9 cellular contexts compared by ENCODE assay signal in genomic region chr4:138242830-138243149, GRCh38.
DNase-seq lines count a peak whose midpoint lies in the region; TF ChIP-seq lines count a peak whose summit lies in the region.
"Had no signal": no experiment of that assay in that cellular context is flagged by ENCODE, and none has a peak within 500 bp of the region (broad histone marks: within the 10 kb centered on the region; RNA-seq: fewer than 3 reads in every experiment).

No MANE protein-coding gene starts in this region.

- H3K4me3 ChIP-seq in skeletal muscle cell (ENCODE audit: low read depth, low read length) = peak overlapping the region; percentile 25

- no peak for TF ChIP-seq POLR2A in erythroblast (IDR thresholded peaks at IDR 0.05; ENCODE audit: low read length)

- CTCF ChIA-PET in GM10248 (lab: Yijun Ruan, JAX) = interaction anchor here (1.2 to 2.4 kb wide), 7 partner anchors 8 to 437 kb away, joined by 3 to 8 read pairs (median 3); no protein-coding TSS in a partner anchor

- POLR2A ChIA-PET in GM10248 (lab: Yijun Ruan, JAX) = interaction anchor here (0.8 kb wide), 1 partner anchor 16 kb away, joined by 5 read pairs; no protein-coding TSS in a partner anchor

- DNase-seq in DMS79 treated with DMSO at 0.1 percent for 48 hours (lab: John Stamatoyannopoulos, UW) (peak; percentile 19), DMS79 (lab: John Stamatoyannopoulos, UW) (no peak), SW480 (ENCODE audit: low spot score) (peak; percentile 1), erythroblast (lab: John Stamatoyannopoulos, UW) (peak; percentile 22 to 73), skeletal muscle cell (ENCODE audit: low read depth) (no peak), GM10248 (ENCODE audit: extremely low spot score) (no peak), putamen (ENCODE audit: low spot score) (no peak)
- no peak for DNase-seq in stimulated activated CD4-positive, alpha-beta T cell treated with anti-CD3 and anti-CD28 coated beads, Interleukin-4, amount 100 ng/mL, for 1 hour
- DNase-seq: 8988T had no signal

- no peak for TF ChIP-seq CTCF in GM10248 (IDR thresholded peaks at IDR 0.05; ENCODE audit: control extremely low read depth, extremely low read depth, low read depth, missing control alignments)

Comparison
In these comparisons a context has a peak if more than half of its experiments do, and no peak if none do; other contexts are left out.
1. DNase-seq: peak in DMS79 treated with DMSO at 0.1 percent for 48 hours (single experiment), SW480 (single experiment) and erythroblast (2 of 2); none in DMS79 (single experiment), skeletal muscle cell (single experiment), GM10248 (single experiment), stimulated activated CD4-positive, alpha-beta T cell treated with anti-CD3 and anti-CD28 coated beads, Interleukin-4, amount 100 ng/mL, for 1 hour (single experiment) and putamen (single experiment).